7 cellular contexts compared by ENCODE assay signal in genomic region chr22:27212617-27213177, GRCh38.
DNase-seq lines count a peak whose midpoint lies in the region; ATAC-seq, FAIRE-seq and TF ChIP-seq lines count a peak whose summit lies in the region.

No MANE protein-coding gene starts in this region.

- H3K4me1 ChIP-seq in K562 (replicated peaks in 1 of 2; ENCODE audit: control insufficient read depth in 2 of 2, insufficient read depth in 2 of 2, low read length in 2 of 2) (no peaks in the 10 kb centered on the region), HepG2 (ENCODE audit: insufficient read depth, low read length) (no peaks in the 10 kb centered on the region), transverse colon (peaks cover 0 to 13% (median 2%) of the 10 kb centered on the region in 4 donors)

- H3K9ac ChIP-seq in K562 (ENCODE audit: insufficient read depth in 1 of 2, low read depth in 2 of 2, low read length in 2 of 2), result no peak overlapping the region
- H3K9ac ChIP-seq in HepG2 (ENCODE audit: insufficient read depth, low read depth, low read length), result no peak overlapping the region

- TF ChIP-seq POLR2A in K562 (conservative IDR thresholded peaks at IDR 0.05) (no peak), HepG2 (IDR thresholded peaks at IDR 0.05; ENCODE audit: insufficient read depth in 1 of 2, low read depth in 2 of 2, low read length in 2 of 2) (no peak), transverse colon (IDR thresholded peaks at IDR 0.05) (no peak)

- no peak overlapping the region for H3K4me3 Mint-ChIP-seq in T-helper 17 cell

- TF ChIP-seq EP300 in K562 (IDR thresholded peaks at IDR 0.05; ENCODE audit: low read length) (no peak), HepG2 (IDR thresholded peaks at IDR 0.05; ENCODE audit: low read depth in 2 of 2, low read length in 2 of 2) (no peak), HepG2 (CRISPR knock-in tag; IDR thresholded peaks at IDR 0.05; ENCODE audit: borderline replicate concordance) (no peak), transverse colon (IDR thresholded peaks at IDR 0.05; ENCODE audit: low read depth) (peak; percentile 79)

- H3K36me3 Mint-ChIP-seq in T-helper 17 cell (ENCODE audit: low read depth), result peaks cover 3% of the 10 kb centered on the region

- intact Hi-C loops in K562 (cut with micrococcal nuclease) (no loop called here), HepG2 (cut with micrococcal nuclease; ENCODE audit: unreplicated experiment) (no loop called here), transverse colon (cut with DNase I; ENCODE audit: low total_unique reads) (loop anchor here (10.0 kb wide), 1 partner anchor 582 kb away; no protein-coding TSS in a partner anchor)

- H3K79me2 ChIP-seq in K562 (ENCODE audit: control insufficient read depth, insufficient read depth, low read length), result no peaks in the 10 kb centered on the region
- H3K79me2 ChIP-seq in HepG2 (ENCODE audit: insufficient read depth, low read length), result no peaks in the 10 kb centered on the region

- CTCF ChIA-PET in K562 (lab: Yijun Ruan, JAX; ENCODE audit: low intra/inter-chr PET ratio) (no interaction called here), HepG2 (lab: Yijun Ruan, JAX; ENCODE audit: low intra/inter-chr PET ratio, low total read pairs) (no interaction called here)

- POLR2A ChIA-PET in K562 (lab: Yijun Ruan, JAX), result no interaction called here
- POLR2A ChIA-PET in HepG2 (lab: Yijun Ruan, JAX), result no interaction called here

- TF ChIP-seq CTCF in K562 (IDR thresholded peaks at IDR 0.05 in 2 of 3, conservative IDR thresholded peaks at IDR 0.05 in 1 of 3; ENCODE audit: insufficient read depth in 2 of 3, low read depth in 1 of 3, low read length in 3 of 3) (no peak), HepG2 (CRISPR knock-in tag; IDR thresholded peaks at IDR 0.05) (no peak), transverse colon (IDR thresholded peaks at IDR 0.05) (no peak)

- no TSS peak for BruUV-seq in K562 (replicated peaks; lab: Mats Ljungman, UMichigan)
- no TSS peak for BruUV-seq in HepG2 (replicated peaks; lab: Mats Ljungman, UMichigan)

- H3K27ac Mint-ChIP-seq in T-helper 17 cell, result no peak overlapping the region

- TF ChIP-seq RAD21 in K562 (CRISPR knock-in tag; conservative IDR thresholded peaks at IDR 0.05 in 1 of 2, IDR thresholded peaks at IDR 0.05 in 1 of 2), result no peak
- TF ChIP-seq RAD21 in HepG2 (CRISPR knock-in tag; IDR thresholded peaks at IDR 0.05), result no peak

- H3K9me3 ChIP-seq in K562 (replicated peaks; ENCODE audit: control insufficient read depth, insufficient read depth, low read depth, low read length), result no peaks in the 10 kb centered on the region
- H3K9me3 ChIP-seq in HepG2 (ENCODE audit: low read length), result no peaks in the 10 kb centered on the region
- H3K9me3 ChIP-seq in transverse colon, result no peaks in the 10 kb centered on the region
- no peaks in the 10 kb centered on the region for H3K9me3 ChIP-seq in T-helper 17 cell (ENCODE audit: control insufficient read depth, low read length, poor library complexity, severe bottlenecking)

- no peak for FAIRE-seq in K562 (lab: Jason Lieb, UNC)
- no peak for FAIRE-seq in HepG2 (lab: Jason Lieb, UNC)

- DNase-seq in LHCN-M2 (ENCODE audit: low read depth), result peak; percentile 94
- DNase-seq in K562 (ENCODE audit: extremely low read depth in 1 of 4, low spot score in 3 of 4), result peak in 1 of 4 experiments; percentile 3
- DNase-seq in HepG2 (ENCODE audit: low spot score), result no peak
- peak; percentile 69 for DNase-seq in transverse colon
- DNase-seq in UCSD-AML1 (lab: John Stamatoyannopoulos, UW; ENCODE audit: unreplicated experiment), result no peak
- DNase-seq in NCI-H526 (lab: John Stamatoyannopoulos, UW), result no peak
- no peak for DNase-seq in T-helper 17 cell

- H4K20me1 ChIP-seq in K562 (replicated peaks; ENCODE audit: control insufficient read depth, insufficient read depth, low read length) (no peaks in the 10 kb centered on the region; the same call in 1 of the 2 replicates), HepG2 (ENCODE audit: insufficient read depth, low read length) (no peaks in the 10 kb centered on the region)

- in situ Hi-C loops in K562 (cut with MboI) (no loop called here), HepG2 (cut with HindIII; ENCODE audit: extremely low pct_ligation_motif_present, low pct_unique_long_range_greater_than_20kb) (no loop called here), transverse colon (cut with MboI; ENCODE audit: low pct_ligation_motif_present in 1 of 4, low pct_unique_long_range_greater_than_20kb in 1 of 4, low sequenced_read_pairs in 3 of 4) (loop anchor here in 1 of 4 donors (25.0 kb wide), 1 partner anchor 100 kb away; no protein-coding TSS in a partner anchor)

- H3K4me2 ChIP-seq in K562 (ENCODE audit: insufficient read depth, low read length) (no peak overlapping the region), HepG2 (ENCODE audit: low read depth, low read length) (no peak overlapping the region)

- no peaks in the 10 kb centered on the region for H3K9me1 ChIP-seq in K562 (ENCODE audit: control insufficient read depth, insufficient read depth, low read length)

- H3K27me3 ChIP-seq in K562 (ENCODE audit: control insufficient read depth in 2 of 2, insufficient read depth in 2 of 2, low read length in 2 of 2) (peaks cover 0 to 8% of the 10 kb centered on the region in 2 experiments; a peak in 1 of 5 replicates), HepG2 (ENCODE audit: control insufficient read depth in 1 of 2, insufficient read depth in 2 of 2, low read length in 2 of 2) (peaks cover 3% of the 10 kb centered on the region in 2 experiments; a peak in 4 of 5 replicates), transverse colon (peaks cover 3% of the 10 kb centered on the region)

- peaks cover 31% of the 10 kb centered on the region for H3K27me3 Mint-ChIP-seq in T-helper 17 cell

- H3K36me3 ChIP-seq in K562 (ENCODE audit: control insufficient read depth, insufficient read depth, low read length) (no peaks in the 10 kb centered on the region), HepG2 (replicated peaks in 1 of 2; ENCODE audit: control insufficient read depth in 1 of 2, insufficient read depth in 2 of 2, low read length in 2 of 2) (no peaks in the 10 kb centered on the region), transverse colon (no peaks in the 10 kb centered on the region)

- H3K4me1 Mint-ChIP-seq in T-helper 17 cell, result peaks cover 3% of the 10 kb centered on the region

- H2AFZ ChIP-seq in K562 (ENCODE audit: low read depth, low read length), result no peak overlapping the region
- H2AFZ ChIP-seq in HepG2 (ENCODE audit: low read length), result no peak overlapping the region

- H3K27ac ChIP-seq in K562 (ENCODE audit: extremely low read depth, low read depth, low read length), result no peak overlapping the region
- no peak overlapping the region for H3K27ac ChIP-seq in HepG2 (ENCODE audit: extremely low read length, insufficient read depth, low read length)
- H3K27ac ChIP-seq in transverse colon, result peak overlapping the region; percentile 54 to 74 (median 69)

- ATAC-seq in K562 (no peak), HepG2 (no peak), T-helper 17 cell (no peak)

- no peak overlapping the region for H3K4me3 ChIP-seq in K562
- H3K4me3 ChIP-seq in HepG2 (replicated peaks in 1 of 3; ENCODE audit: insufficient read depth in 1 of 3, low read depth in 2 of 3, low read length in 3 of 3), result no peak overlapping the region
- no peak overlapping the region for H3K4me3 ChIP-seq in transverse colon

- WGBS in K562 (ENCODE audit: insufficient coverage, low coverage, missing lambda C conversion rate), result 5% methylated on average over 10 of the region's 14 CpGs
- WGBS in HepG2 (ENCODE audit: low lambda C conversion rate), result 47% methylated on average over 14 of the region's 14 CpGs
- 10 to 18% methylated on average over 7 to 14 of the region's 14 CpGs for WGBS in transverse colon (ENCODE audit: low coverage in 1 of 2), 2 donors

TF ChIP-seq in K562, 482 proteins besides CTCF, POLR2A, EP300 and RAD21 (continues in another document):
- TF ChIP-seq CEBPG (CRISPR knock-in tag; IDR thresholded peaks at IDR 0.05) (no peak), CEBPG (tag; conservative IDR thresholded peaks at IDR 0.05 in 1 of 2, IDR thresholded peaks at IDR 0.05 in 1 of 2) (peak; percentile 77 to 80), JUND (IDR thresholded peaks at IDR 0.05; ENCODE audit: borderline replicate concordance, low read depth, low read length) (peak; percentile 59; the same call in 1 of the 2 replicates), JUND (tag; IDR thresholded peaks at IDR 0.05; ENCODE audit: borderline replicate concordance, low read depth, low read length) (peak; percentile 34; the same call in 1 of the 3 replicates), USF2 (CRISPR knock-in tag; IDR thresholded peaks at IDR 0.05) (peak; percentile 74), RFX5 (IDR thresholded peaks at IDR 0.05; ENCODE audit: low read depth, low read length) (no peak)

TF ChIP-seq in HepG2, 621 proteins besides CTCF, POLR2A, EP300 and RAD21 (continues in another document):
- TF ChIP-seq CEBPB (IDR thresholded peaks at IDR 0.05; ENCODE audit: borderline replicate concordance, low read depth, low read length), result peak; percentile 79
- TF ChIP-seq MZF1 (CRISPR knock-in tag; IDR thresholded peaks at IDR 0.05; ENCODE audit: borderline replicate concordance), result no peak
- TF ChIP-seq ZNF546 (CRISPR knock-in tag; conservative IDR thresholded peaks at IDR 0.05), result no peak

Comparison
In these comparisons a context has a peak if more than half of its experiments do, and no peak if none do; other contexts are left out.
1. DNase-seq: peak in LHCN-M2 (single experiment) and transverse colon (single experiment); none in HepG2 (single experiment), UCSD-AML1 (single experiment), NCI-H526 (0 of 2) and T-helper 17 cell (0 of 3).
2. H3K27ac ChIP-seq: peak in transverse colon (4 of 4); none in K562 (single experiment) and HepG2 (single experiment).